In the genomic region with DNA sequence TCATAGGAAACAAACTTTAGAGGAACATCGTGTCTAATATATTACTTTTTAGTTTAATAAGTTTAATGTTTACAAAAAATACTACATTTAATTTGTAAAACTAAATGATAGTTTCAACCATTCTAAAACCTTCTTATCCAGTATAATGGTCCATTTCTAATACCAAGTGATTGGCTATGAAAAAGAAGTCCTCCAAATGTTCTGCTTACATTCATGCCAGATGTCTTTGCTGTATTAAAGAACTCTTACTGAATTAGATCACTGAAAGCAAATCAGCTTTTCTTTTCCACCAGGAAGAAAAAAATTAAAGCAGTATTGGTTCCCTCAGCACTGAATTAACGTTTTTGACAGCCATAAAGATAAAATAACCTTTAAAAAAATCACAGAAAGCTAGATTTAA, we compare ENCODE assay signal across 28 cellular contexts.
DNase-seq lines count a peak whose midpoint lies in the region; ATAC-seq lines count a peak whose summit lies in the region.
"Had no signal": no experiment of that assay in that cellular context is flagged by ENCODE, and none has a peak within 500 bp of the region (broad histone marks: within the 10 kb centered on the region; RNA-seq: fewer than 3 reads in every experiment).

No MANE protein-coding gene starts in this region.

- no peak overlapping the region for H3K27ac Mint-ChIP-seq in stimulated activated naive B cell treated with anti-CD40 and anti-IgM and Interleukin-4, amounts not matched to agents 10 μg/mL and 1 μg/mL and 100 μg/mL, for 72 hours
- H3K27ac Mint-ChIP-seq: activated CD8-positive, alpha-beta T cell treated with anti-CD3 and anti-CD28 coated beads for 36 hours; effector memory CD8-positive, alpha-beta T cell; immature natural killer cell; type B pancreatic cell had no signal

- H3K9ac ChIP-seq in subcutaneous abdominal adipose tissue (ENCODE audit: low read length in 5 of 5): peak overlapping the region in 3 of 5 donors; percentile 33 to 77 (median 63)

- H3K4me1 Mint-ChIP-seq in stimulated activated naive B cell treated with anti-CD40 and anti-IgM and Interleukin-4, amounts not matched to agents 10 μg/mL and 1 μg/mL and 100 μg/mL, for 72 hours: peaks cover 5 to 6% of the 10 kb centered on the region in 2 donors
- H3K4me1 Mint-ChIP-seq: immature natural killer cell had no signal

- H3K36me3 ChIP-seq in subcutaneous abdominal adipose tissue (ENCODE audit: control insufficient read depth in 5 of 5, insufficient read depth in 5 of 5, low read length in 5 of 5): no peaks in the 10 kb centered on the region
- H3K36me3 ChIP-seq: heart right ventricle, stomach had no signal

- H3K27me3 ChIP-seq in subcutaneous abdominal adipose tissue (ENCODE audit: control insufficient read depth in 5 of 5, insufficient read depth in 4 of 5, low read length in 5 of 5): peaks cover 0 to 4% (median 0%) of the 10 kb centered on the region in 5 donors

- H3K27me3 Mint-ChIP-seq in stimulated activated naive B cell treated with anti-CD40 and anti-IgM and Interleukin-4, amounts not matched to agents 10 μg/mL and 1 μg/mL and 100 μg/mL, for 72 hours: peaks cover 31 to 34% of the 10 kb centered on the region in 2 donors

- H3K36me3 Mint-ChIP-seq in stimulated activated naive B cell treated with anti-CD40 and anti-IgM and Interleukin-4, amounts not matched to agents 10 μg/mL and 1 μg/mL and 100 μg/mL, for 72 hours: no peaks in the 10 kb centered on the region

- peaks cover 0 to 1% of the 10 kb centered on the region in 2 donors for H3K9me3 Mint-ChIP-seq in stimulated activated naive B cell treated with anti-CD40 and anti-IgM and Interleukin-4, amounts not matched to agents 10 μg/mL and 1 μg/mL and 100 μg/mL, for 72 hours
- H3K9me3 Mint-ChIP-seq: type B pancreatic cell had no signal

- H3K27ac ChIP-seq in subcutaneous abdominal adipose tissue (ENCODE audit: low read depth, low read length): peak overlapping the region; percentile 94
- H3K27ac ChIP-seq: heart right ventricle, RWPE1, stomach had no signal

- peak overlapping the region; percentile 33 to 91 (median 79) for H3K4me3 ChIP-seq in subcutaneous abdominal adipose tissue (ENCODE audit: low read depth in 1 of 5, low read length in 5 of 5)
- H3K4me3 ChIP-seq: stomach had no signal

- no peak for ATAC-seq in stimulated activated naive B cell treated with anti-CD40 and anti-IgM and Interleukin-4, amounts not matched to agents 10 μg/mL and 1 μg/mL and 100 μg/mL, for 72 hours (replicated peaks)
- ATAC-seq in GM19035 (IDR thresholded peaks at IDR 0.05; ENCODE audit: unreplicated experiment): no peak
- ATAC-seq: activated CD8-positive, alpha-beta T cell treated with anti-CD3 and anti-CD28 coated beads for 36 hours; effector memory CD8-positive, alpha-beta T cell; heart right ventricle; left ventricle myocardium superior; SK-N-SH treated with all-trans-retinoic acid at 6 μM for 48 hours had no signal

- DNase-seq in NCI-H146 (lab: John Stamatoyannopoulos, UW) (peak; percentile 1), NCI-H146 treated with DMSO at 0.1 percent for 48 hours (lab: John Stamatoyannopoulos, UW; ENCODE audit: unreplicated experiment) (no peak), cerebellar cortex (ENCODE audit: low spot score) (peak; percentile 54), medulla oblongata (ENCODE audit: extremely low spot score) (peak; percentile 55), T-helper 2 cell (no peak)
- DNase-seq in stimulated activated naive B cell treated with anti-CD40 and anti-IgM and Interleukin-4, amounts not matched to agents 10 μg/mL and 1 μg/mL and 100 μg/mL, for 72 hours: no peak
- DNase-seq: 8988T; activated CD8-positive, alpha-beta T cell treated with anti-CD3 and anti-CD28 coated beads for 36 hours; activated naive CD4-positive, alpha-beta T cell treated with Interleukin-2 at 50 U/mL for 16 hours; activated T-cell treated with anti-CD3 and anti-CD28 coated beads, Interleukin-2, amount 50 U/mL, for 1 hour; anterior cingulate cortex; Caco-2; cerebellar nuclear complex; effector memory CD8-positive, alpha-beta T cell; EL; heart right ventricle; immature natural killer cell; left ventricle myocardium superior; NCI-H1436 treated with DMSO at 0.1 percent for 48 hours; NCI-H2227 treated with DMSO at 0.1 percent for 48 hours; stimulated activated CD4-positive, alpha-beta T cell treated with anti-CD3 and anti-CD28 coated beads, Interleukin-4, amount 100 ng/mL, for 4 hours; stomach; T-helper 9 cell had no signal

- no peaks in the 10 kb centered on the region for H3K9me3 ChIP-seq in subcutaneous abdominal adipose tissue (ENCODE audit: control insufficient read depth in 5 of 5, low read length in 5 of 5)
- H3K9me3 ChIP-seq: Caco-2, heart right ventricle, stomach had no signal

- H3K4me3 Mint-ChIP-seq in stimulated activated naive B cell treated with anti-CD40 and anti-IgM and Interleukin-4, amounts not matched to agents 10 μg/mL and 1 μg/mL and 100 μg/mL, for 72 hours: no peak overlapping the region
- H3K4me3 Mint-ChIP-seq: activated CD8-positive, alpha-beta T cell treated with anti-CD3 and anti-CD28 coated beads for 36 hours; effector memory CD8-positive, alpha-beta T cell; immature natural killer cell had no signal

- peaks cover 0 to 33% (median 18%) of the 10 kb centered on the region in 5 donors for H3K4me1 ChIP-seq in subcutaneous abdominal adipose tissue (ENCODE audit: control insufficient read depth in 5 of 5, insufficient read depth in 5 of 5, low read length in 5 of 5)
- H3K4me1 ChIP-seq: Caco-2 had no signal

Comparison
In these comparisons a context has a peak if more than half of its experiments do, and no peak if none do; other contexts are left out.
1. DNase-seq: peak in NCI-H146 (single experiment), cerebellar cortex (single experiment) and medulla oblongata (single experiment); none in NCI-H146 treated with DMSO at 0.1 percent for 48 hours (single experiment), T-helper 2 cell (0 of 5) and stimulated activated naive B cell treated with anti-CD40 and anti-IgM and Interleukin-4, amounts not matched to agents 10 μg/mL and 1 μg/mL and 100 μg/mL, for 72 hours (single experiment).